In the genomic region with DNA sequence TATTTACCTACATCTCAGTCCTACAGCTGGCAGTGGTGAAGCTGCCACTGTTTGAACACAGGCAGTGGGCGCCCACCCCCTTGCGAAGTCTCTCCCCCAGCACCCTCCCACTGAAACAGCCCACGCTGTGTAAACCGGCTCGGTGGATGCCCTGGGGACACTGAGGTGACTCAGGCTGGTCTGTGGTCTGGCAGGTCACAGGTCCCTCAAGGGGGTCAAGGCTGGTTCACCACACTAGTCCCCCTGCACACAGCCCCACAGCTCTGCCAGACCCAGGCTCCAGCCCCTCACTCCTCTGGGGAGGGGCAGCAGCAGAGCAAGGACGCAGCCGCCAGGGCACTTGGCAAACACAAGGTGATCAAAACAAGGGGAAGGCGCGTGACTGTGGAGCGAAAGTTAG, we compare ENCODE assay signal across 26 cellular contexts. TPM values are rescaled to one million over a fixed set of nuclear protein-coding genes. Genes with fewer than 3 reads are reported as not detected.
"Had no signal": no experiment of that assay in that cellular context is flagged by ENCODE, and none has a peak within 500 bp of the region (broad histone marks: within the 10 kb centered on the region; RNA-seq: fewer than 3 reads in every experiment).

No MANE protein-coding gene starts in this region.

- H3K4me1 Mint-ChIP-seq: activated CD4-positive, alpha-beta T cell treated with anti-CD3 and anti-CD28 coated beads for 36 hours had no signal

- H3K9me3 Mint-ChIP-seq: natural killer cell treated with Interleukin-12 subunit alpha and Interleukin-12 subunit beta and Interleukin-15 and Interleukin-18, amount 100 ng/mL, for 72 hours; stimulated activated effector memory CD8-positive, alpha-beta T cell treated with anti-CD3 and anti-CD28 coated beads, Interleukin-12 subunit alpha, Interleukin-12 subunit beta, amount 100 ng/mL, for 72 hours; stimulated activated naive CD8-positive, alpha-beta T cell treated with anti-CD3 and anti-CD28 coated beads, Interleukin-15, Interleukin-2, amounts not matched to agents 100 ng/mL and 50 ng/mL, for 24 hours; type B pancreatic cell had no signal

- H3K4me3 Mint-ChIP-seq: activated CD4-positive, alpha-beta T cell treated with anti-CD3 and anti-CD28 coated beads for 36 hours; activated naive CD8-positive, alpha-beta T cell; natural killer cell treated with Interleukin-12 subunit alpha and Interleukin-12 subunit beta and Interleukin-15 and Interleukin-18, amount 100 ng/mL, for 72 hours; stimulated activated effector memory CD8-positive, alpha-beta T cell treated with anti-CD3 and anti-CD28 coated beads, Interleukin-12 subunit alpha, Interleukin-12 subunit beta, amount 100 ng/mL, for 72 hours; stimulated activated naive CD8-positive, alpha-beta T cell treated with anti-CD3 and anti-CD28 coated beads, Interleukin-15, Interleukin-2, amounts not matched to agents 100 ng/mL and 50 ng/mL, for 24 hours; type B pancreatic cell had no signal

- H3K27ac ChIP-seq: body of pancreas, colonic mucosa, left lung, neutrophil, ovary, sigmoid colon, uterus had no signal

- H3K27me3 ChIP-seq: body of pancreas, colonic mucosa, ovary had no signal

- H3K27ac Mint-ChIP-seq: activated CD4-positive, alpha-beta T cell treated with anti-CD3 and anti-CD28 coated beads for 36 hours; activated naive CD8-positive, alpha-beta T cell; natural killer cell treated with Interleukin-12 subunit alpha and Interleukin-12 subunit beta and Interleukin-15 and Interleukin-18, amount 100 ng/mL, for 72 hours; progenitor cell of endocrine pancreas; stimulated activated effector memory CD8-positive, alpha-beta T cell treated with anti-CD3 and anti-CD28 coated beads, Interleukin-12 subunit alpha, Interleukin-12 subunit beta, amount 100 ng/mL, for 72 hours; stimulated activated naive CD8-positive, alpha-beta T cell treated with anti-CD3 and anti-CD28 coated beads, Interleukin-15, Interleukin-2, amounts not matched to agents 100 ng/mL and 50 ng/mL, for 24 hours; type B pancreatic cell had no signal

- H3K9me3 ChIP-seq: body of pancreas, colonic mucosa, left lung, mucosa of descending colon, neutrophil, ovary, sigmoid colon, uterus had no signal

- H3K4me1 ChIP-seq: body of pancreas, colonic mucosa, sigmoid colon, uterus had no signal

- H3K4me3 ChIP-seq: body of pancreas, colonic mucosa, left lung, lung, mucosa of descending colon, ovary, sigmoid colon, uterus had no signal

- H3K36me3 ChIP-seq: colonic mucosa, left lung, neutrophil, ovary, sigmoid colon, uterus had no signal

- DNase-seq: activated CD4-positive, alpha-beta T cell treated with anti-CD3 and anti-CD28 coated beads for 36 hours; activated CD4-positive, CD25-positive, alpha-beta regulatory T cell; activated effector memory CD4-positive, alpha-beta T cell treated with Interleukin-2 at 50 U/mL for 16 hours; activated naive CD4-positive, alpha-beta T cell treated with Interleukin-2 at 50 U/mL for 16 hours; activated T-cell treated with anti-CD3 and anti-CD28 coated beads for 4 hours; aorta; body of pancreas; colonic mucosa; effector memory CD4-positive, alpha-beta T cell; left lung; mucosa of descending colon; ovary; retina; sigmoid colon; small intestine; stimulated activated CD4-positive, alpha-beta T cell treated with anti-CD3 and anti-CD28 coated beads, Interleukin-4, amount 100 ng/mL, for 24 hours; uterus had no signal

- ATAC-seq: activated CD4-positive, alpha-beta T cell treated with anti-CD3 and anti-CD28 coated beads for 36 hours; body of pancreas; mucosa of descending colon; natural killer cell treated with Interleukin-12 subunit alpha and Interleukin-12 subunit beta and Interleukin-15 and Interleukin-18, amount 100 ng/mL, for 72 hours; stimulated activated effector memory CD8-positive, alpha-beta T cell treated with anti-CD3 and anti-CD28 coated beads, Interleukin-12 subunit alpha, Interleukin-12 subunit beta, amount 100 ng/mL, for 72 hours had no signal

- H3K36me3 Mint-ChIP-seq: activated naive CD8-positive, alpha-beta T cell; stimulated activated effector memory CD8-positive, alpha-beta T cell treated with anti-CD3 and anti-CD28 coated beads, Interleukin-12 subunit alpha, Interleukin-12 subunit beta, amount 100 ng/mL, for 72 hours; type B pancreatic cell had no signal

RNA-seq across cellular contexts. Expression of a gene that starts 7.6 kb away (rescaled TPM):
- total RNA-seq: myocyte had no signal
